In the genomic region with DNA sequence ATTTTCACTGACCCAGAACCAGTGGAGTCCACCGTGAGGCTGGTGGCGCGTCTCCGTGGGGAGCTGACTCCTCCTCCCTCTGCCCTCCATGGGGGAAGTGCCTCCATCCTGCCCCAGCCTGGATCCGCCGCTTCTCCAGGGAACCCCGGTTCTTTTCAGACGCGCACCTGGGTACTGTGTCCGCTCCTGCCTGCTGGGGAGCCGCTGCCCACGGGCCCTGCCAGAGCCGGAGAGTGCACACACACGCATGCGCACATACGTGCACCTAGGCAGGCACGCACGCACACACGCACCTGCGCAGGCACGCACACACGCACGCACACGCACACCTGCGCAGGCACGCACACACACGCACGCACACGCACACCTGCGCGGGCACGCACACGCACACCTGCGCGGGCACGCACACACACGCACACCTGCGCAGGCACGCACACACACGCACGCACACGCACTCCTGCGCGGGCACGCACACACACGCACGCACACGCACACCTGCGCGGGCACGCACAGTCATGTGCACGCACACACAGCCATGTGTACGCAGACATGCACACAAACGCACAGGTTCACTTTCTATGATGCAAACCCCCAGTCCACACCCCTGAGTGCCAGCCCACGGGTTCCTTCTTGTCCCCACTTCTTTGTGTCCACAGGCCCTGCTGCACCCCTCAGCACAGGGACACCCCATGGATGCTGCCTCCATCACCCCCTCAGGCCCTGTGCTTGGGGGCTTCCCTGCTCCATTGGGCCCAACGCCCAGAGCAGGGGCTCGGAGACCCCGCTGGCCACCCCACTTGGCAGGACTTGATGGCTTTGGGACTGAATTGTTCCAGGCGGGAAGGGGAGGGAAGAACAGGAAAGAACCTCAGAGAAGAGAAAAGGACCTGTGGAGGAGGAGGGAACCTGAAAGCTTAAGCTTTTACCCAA, we compare ENCODE assay signal across 26 cellular contexts. TPM values are rescaled to one million over a fixed set of nuclear protein-coding genes. Genes with fewer than 3 reads are reported as not detected.
A peak's percentile ranks its signal among the peaks of the same experiment; 100 is the strongest.
DNase-seq lines count a peak whose midpoint lies in the region; ATAC-seq and TF ChIP-seq lines count a peak whose summit lies in the region.
"Had no signal": no experiment of that assay in that cellular context is flagged by ENCODE, and none has a peak within 500 bp of the region (broad histone marks: within the 10 kb centered on the region; RNA-seq: fewer than 3 reads in every experiment).

No MANE protein-coding gene starts in this region.

- H2AK5ac ChIP-seq in mesenchymal stem cell (ENCODE audit: low read length, severe bottlenecking) = no peak overlapping the region

- H2BK15ac ChIP-seq in mesenchymal stem cell (ENCODE audit: low read depth, poor library complexity, severe bottlenecking) = no peak overlapping the region

- no peak overlapping the region for H3K27ac ChIP-seq in mesenchymal stem cell (ENCODE audit: low read length, poor library complexity, severe bottlenecking)
- H3K27ac ChIP-seq in sigmoid colon = no peak overlapping the region
- H3K27ac ChIP-seq in CD8-positive, alpha-beta T cell (ENCODE audit: low read depth, low read length) = no peak overlapping the region
- H3K27ac ChIP-seq: dorsolateral prefrontal cortex, uterus had no signal

- 95% methylated on average over 59 of the region's 59 CpGs for WGBS in mesenchymal stem cell
- 92 to 95% methylated on average over 59 of the region's 59 CpGs for WGBS in sigmoid colon, 2 donors

- H3K36me3 ChIP-seq in mesenchymal stem cell (ENCODE audit: control insufficient read depth in 1 of 2, insufficient read depth in 2 of 2, low read depth in 1 of 2, low read length in 2 of 2) = peaks cover 0 to 3% of the 10 kb centered on the region in 2 experiments
- no peaks in the 10 kb centered on the region for H3K36me3 ChIP-seq in sigmoid colon
- H3K36me3 ChIP-seq in CD8-positive, alpha-beta T cell (ENCODE audit: insufficient read depth, low read length) = no peaks in the 10 kb centered on the region
- H3K36me3 ChIP-seq: uterus had no signal

- H3K27ac Mint-ChIP-seq in CD8-positive, alpha-beta T cell = no peak overlapping the region
- H3K27ac Mint-ChIP-seq: activated CD4-positive, alpha-beta memory T cell treated with anti-CD3 and anti-CD28 coated beads, Interleukin-2, amount 10 ng/mL, durations not matched to agents 7 days and 5 days; activated naive CD4-positive, alpha-beta T cell treated with anti-CD3 and anti-CD28 coated beads for 36 hours; T-helper 1 cell treated with Interleukin-12 subunit alpha and Interleukin-12 subunit beta and Interleukin-4 antibody, amounts not matched to agents 30 μg/mL and 1 μg/mL, for 36 hours had no signal

- H3K36me3 Mint-ChIP-seq in CD8-positive, alpha-beta T cell = no peaks in the 10 kb centered on the region

- ATAC-seq in CD8-positive, alpha-beta T cell = no peak
- ATAC-seq: K562; SK-N-SH treated with all-trans-retinoic acid at 6 μM for 48 hours; stimulated activated naive CD8-positive, alpha-beta T cell treated with anti-CD3 and anti-CD28 coated beads, Interleukin-15, Interleukin-2, amounts not matched to agents 100 U/mL and 50 U/mL, for 24 hours had no signal

- H3K23ac ChIP-seq in mesenchymal stem cell (ENCODE audit: low read length in 2 of 2) = no peak overlapping the region

- no peak for TF ChIP-seq EP300 in sigmoid colon (IDR thresholded peaks at IDR 0.05)

- H3K14ac ChIP-seq in mesenchymal stem cell (ENCODE audit: low read length in 2 of 2) = peak overlapping the region in 1 of 2 experiments; percentile 76

- H3K79me1 ChIP-seq in mesenchymal stem cell (replicated peaks; ENCODE audit: low read length, poor library complexity, severe bottlenecking) = no peaks in the 10 kb centered on the region

- no peak overlapping the region for H3K4ac ChIP-seq in mesenchymal stem cell (ENCODE audit: low read depth in 1 of 2, low read length in 2 of 2)

- no peak overlapping the region for H3K4me2 ChIP-seq in mesenchymal stem cell (ENCODE audit: low read length, poor library complexity, severe bottlenecking)
- H3K4me2 ChIP-seq: smooth muscle cell had no signal

- TF ChIP-seq POLR2A in sigmoid colon (IDR thresholded peaks at IDR 0.05) = no peak

- no peak overlapping the region for H2BK120ac ChIP-seq in mesenchymal stem cell (ENCODE audit: low read depth, low read length)

- no peak for TF ChIP-seq CTCF in sigmoid colon (IDR thresholded peaks at IDR 0.05)
- TF ChIP-seq CTCF in CD8-positive, alpha-beta T cell (IDR thresholded peaks at IDR 0.05) = no peak

- peak; percentile 6 for DNase-seq in activated CD8-positive, alpha-beta memory T cell treated with anti-CD3 and anti-CD28 coated beads, Interleukin-2, amount 50 U/mL, for 4 hours
- no peak for DNase-seq in activated CD8-positive, alpha-beta memory T cell treated with anti-CD3 and anti-CD28 coated beads, Interleukin-2, amount 50 U/mL, for 48 hours
- peak; percentile 1 for DNase-seq in effector CD4-positive, alpha-beta T cell
- no peak for DNase-seq in mesenchymal stem cell
- peak; percentile 53 for DNase-seq in sigmoid colon
- DNase-seq in DMS 273 (lab: John Stamatoyannopoulos, UW; ENCODE audit: unreplicated experiment) = no peak
- DNase-seq in DMS79 (lab: John Stamatoyannopoulos, UW) = no peak
- DNase-seq in CD8-positive, alpha-beta T cell = no peak
- DNase-seq: 8988T; activated CD4-positive, alpha-beta memory T cell treated with anti-CD3 and anti-CD28 coated beads, Interleukin-2, amount 10 ng/mL, durations not matched to agents 7 days and 5 days; activated naive CD4-positive, alpha-beta T cell treated with anti-CD3 and anti-CD28 coated beads for 36 hours; Calu3; mammary epithelial cell; NCI-H1048; NCI-H2107; NCI-H446; NCI-H774; nucleus accumbens; stimulated activated CD4-positive, alpha-beta T cell treated with anti-CD3 and anti-CD28 coated beads, Interleukin-1b, Interleukin-23, amount 100 ng/mL, for 48 hours; stimulated activated naive CD8-positive, alpha-beta T cell treated with anti-CD3 and anti-CD28 coated beads, Interleukin-15, Interleukin-2, amounts not matched to agents 100 U/mL and 50 U/mL, for 24 hours; uterus had no signal

- H3K4me1 Mint-ChIP-seq in CD8-positive, alpha-beta T cell (ENCODE audit: low read depth) = no peaks in the 10 kb centered on the region
- H3K4me1 Mint-ChIP-seq: activated CD4-positive, alpha-beta memory T cell treated with anti-CD3 and anti-CD28 coated beads, Interleukin-2, amount 10 ng/mL, durations not matched to agents 7 days and 5 days had no signal

- no peaks in the 10 kb centered on the region for H3K9me3 ChIP-seq in mesenchymal stem cell (ENCODE audit: control insufficient read depth, low read length)
- no peaks in the 10 kb centered on the region for H3K9me3 ChIP-seq in sigmoid colon
- H3K9me3 ChIP-seq in CD8-positive, alpha-beta T cell (ENCODE audit: low read length) = no peaks in the 10 kb centered on the region
- H3K9me3 ChIP-seq: uterus had no signal

- H3K27me3 Mint-ChIP-seq in CD8-positive, alpha-beta T cell (ENCODE audit: low read depth) = no peaks in the 10 kb centered on the region
- H3K27me3 Mint-ChIP-seq: activated CD4-positive, alpha-beta memory T cell treated with anti-CD3 and anti-CD28 coated beads, Interleukin-2, amount 10 ng/mL, durations not matched to agents 7 days and 5 days had no signal

- H3K9me3 Mint-ChIP-seq in CD8-positive, alpha-beta T cell = no peaks in the 10 kb centered on the region
- H3K9me3 Mint-ChIP-seq: activated CD4-positive, alpha-beta memory T cell treated with anti-CD3 and anti-CD28 coated beads, Interleukin-2, amount 10 ng/mL, durations not matched to agents 7 days and 5 days; activated naive CD4-positive, alpha-beta T cell treated with anti-CD3 and anti-CD28 coated beads for 36 hours; T-helper 1 cell treated with Interleukin-12 subunit alpha and Interleukin-12 subunit beta and Interleukin-4 antibody, amounts not matched to agents 30 μg/mL and 1 μg/mL, for 36 hours had no signal

- H3K18ac ChIP-seq in mesenchymal stem cell (ENCODE audit: low read depth in 1 of 2, low read length in 2 of 2) = no peak overlapping the region

- intact Hi-C loops in sigmoid colon (cut with DNase I) = no loop called here
- intact Hi-C loops in CD8-positive, alpha-beta T cell (cut with DNase I, micrococcal nuclease) = no loop called here

- H2BK12ac ChIP-seq in mesenchymal stem cell (ENCODE audit: low read length in 2 of 2) = no peak overlapping the region

- H2AFZ ChIP-seq in mesenchymal stem cell (ENCODE audit: low read depth, low read length) = no peak overlapping the region

- no peak overlapping the region for H4K8ac ChIP-seq in mesenchymal stem cell (ENCODE audit: low read length)

- no peak overlapping the region for H3K4me3 Mint-ChIP-seq in CD8-positive, alpha-beta T cell
- H3K4me3 Mint-ChIP-seq: activated CD4-positive, alpha-beta memory T cell treated with anti-CD3 and anti-CD28 coated beads, Interleukin-2, amount 10 ng/mL, durations not matched to agents 7 days and 5 days; activated naive CD4-positive, alpha-beta T cell treated with anti-CD3 and anti-CD28 coated beads for 36 hours; T-helper 1 cell treated with Interleukin-12 subunit alpha and Interleukin-12 subunit beta and Interleukin-4 antibody, amounts not matched to agents 30 μg/mL and 1 μg/mL, for 36 hours had no signal

- peaks cover 10 to 23% of the 10 kb centered on the region in 2 experiments for H3K27me3 ChIP-seq in mesenchymal stem cell (ENCODE audit: control insufficient read depth in 1 of 2, insufficient read depth in 1 of 2, low read length in 2 of 2)
- no peaks in the 10 kb centered on the region for H3K27me3 ChIP-seq in sigmoid colon
- H3K27me3 ChIP-seq in CD8-positive, alpha-beta T cell (ENCODE audit: insufficient read depth, low read length) = no peaks in the 10 kb centered on the region
- H3K27me3 ChIP-seq: dorsolateral prefrontal cortex, uterus had no signal

- H4K91ac ChIP-seq in mesenchymal stem cell (ENCODE audit: low read length) = peak overlapping the region; percentile 64

- H3K4me1 ChIP-seq in mesenchymal stem cell (ENCODE audit: control insufficient read depth, insufficient read depth, low read depth, low read length) (peaks cover 9% of the 10 kb centered on the region), sigmoid colon (peaks cover 0 to 9% (median 0%) of the 10 kb centered on the region in 4 donors)
- H3K4me1 ChIP-seq in CD8-positive, alpha-beta T cell (ENCODE audit: insufficient read depth, low read length) = no peaks in the 10 kb centered on the region
- H3K4me1 ChIP-seq: uterus had no signal

- POLR2A ChIA-PET in CD8-positive, alpha-beta T cell (lab: Charles Lee) = no interaction called here

- CTCF ChIA-PET in CD8-positive, alpha-beta T cell (lab: Charles Lee) = no interaction called here

- no peak overlapping the region for H2BK5ac ChIP-seq in mesenchymal stem cell (ENCODE audit: low read depth, low read length, poor library complexity, severe bottlenecking)

- H3K9ac ChIP-seq in mesenchymal stem cell (ENCODE audit: low read length) = no peak overlapping the region

- H3K4me3 ChIP-seq in mesenchymal stem cell (ENCODE audit: insufficient read depth in 1 of 2, low read depth in 1 of 2, low read length in 2 of 2) (no peak overlapping the region), sigmoid colon (no peak overlapping the region)
- no peak overlapping the region for H3K4me3 ChIP-seq in CD8-positive, alpha-beta T cell (ENCODE audit: low read depth, low read length)
- H3K4me3 ChIP-seq: dorsolateral prefrontal cortex, K562, smooth muscle cell, uterus had no signal

RNA-seq across cellular contexts. Expression of gene MORN1, which starts 42.7 kb away (rescaled TPM):
- 1.8 TPM for polyA plus RNA-seq in mesenchymal stem cell (2013, experiment 1 of 2)
- polyA plus RNA-seq in mesenchymal stem cell (2013, experiment 2 of 2) = 1.7 TPM
- 1 to 10 TPM; 6.2 to 9.1 (median 6.7) TPM for total RNA-seq in sigmoid colon
- 1 to 10 TPM; 2.4 to 9.1 (median 2.5) TPM for polyA plus RNA-seq in sigmoid colon
- total RNA-seq in CD8-positive, alpha-beta T cell = 1 to 10 TPM; 4.9 to 5.0 TPM

RNA-seq across cellular contexts. Expression of gene RER1, which starts 43.0 kb away (rescaled TPM):
- 163 TPM for polyA plus RNA-seq in mesenchymal stem cell (2013, experiment 1 of 2)
- 180 TPM for polyA plus RNA-seq in mesenchymal stem cell (2013, experiment 2 of 2)
- total RNA-seq in sigmoid colon = 10 to 100 TPM; 49.0 to 56.2 (median 50.7) TPM
- 100 to 1,000 TPM in 1 of 3 donors, 10 to 100 TPM in 2; 40.8 to 113 (median 52.2) TPM for polyA plus RNA-seq in sigmoid colon
- total RNA-seq in CD8-positive, alpha-beta T cell = 10 to 100 TPM; 54.6 to 58.7 TPM

Comparison
In these comparisons a context has a peak if more than half of its experiments do, and no peak if none do; other contexts are left out.
1. DNase-seq: peak in activated CD8-positive, alpha-beta memory T cell treated with anti-CD3 and anti-CD28 coated beads, Interleukin-2, amount 50 U/mL, for 4 hours (single experiment), effector CD4-positive, alpha-beta T cell (single experiment) and sigmoid colon (single experiment); none in activated CD8-positive, alpha-beta memory T cell treated with anti-CD3 and anti-CD28 coated beads, Interleukin-2, amount 50 U/mL, for 48 hours (single experiment), mesenchymal stem cell (single experiment), DMS 273 (single experiment), DMS79 (single experiment) and CD8-positive, alpha-beta T cell (0 of 7).